Comparison of ENCODE assay signal across 22 cellular contexts in genomic region chr3:65484964-65485363, GRCh38.
DNase-seq lines count a peak whose midpoint lies in the region; ATAC-seq and TF ChIP-seq lines count a peak whose summit lies in the region.
"Had no signal": no experiment of that assay in that cellular context is flagged by ENCODE, and none has a peak within 500 bp of the region (broad histone marks: within the 10 kb centered on the region; RNA-seq: fewer than 3 reads in every experiment).

No MANE protein-coding gene starts in this region.

- no peaks in the 10 kb centered on the region for H3K27me3 Mint-ChIP-seq in WTC11 (ENCODE audit: low read depth)

- intact Hi-C loops in heart left ventricle (cut with DNase I) (loop anchor here in 3 of 10 donors (5.0 to 10.0 kb wide), 3 partner anchors 60 to 77 kb away; no protein-coding TSS in a partner anchor), cardiac septum (cut with DNase I) (loop anchor here (5.0 kb wide), 1 partner anchor 62 kb away; no protein-coding TSS in a partner anchor)

- H3K9ac ChIP-seq in iPS-20b (ENCODE audit: low read depth, low read length) = no peak overlapping the region

- no peak for TF ChIP-seq EP300 in suprapubic skin (IDR thresholded peaks at IDR 0.05)

- peak overlapping the region; percentile 42 to 89 (median 74) for H3K27ac ChIP-seq in heart left ventricle
- H3K27ac ChIP-seq in iPS-20b (ENCODE audit: low read length) = peak overlapping the region; percentile 13
- peak overlapping the region; percentile 63 for H3K27ac ChIP-seq in suprapubic skin
- H3K27ac ChIP-seq: A549, hepatocyte, vagina had no signal

- H3K27me3 ChIP-seq in heart left ventricle (no peaks in the 10 kb centered on the region), iPS-20b (ENCODE audit: insufficient read depth, low read length) (no peaks in the 10 kb centered on the region), suprapubic skin (no peaks in the 10 kb centered on the region)
- H3K27me3 ChIP-seq: hepatocyte, vagina had no signal

- CTCF ChIA-PET in WTC11 (lab: Charles Lee) = no interaction called here

- DNase-seq in heart left ventricle (no peak), cardiac septum (ENCODE audit: low spot score) (no peak), WTC11 (ENCODE audit: low spot score) (no peak), suprapubic skin (ENCODE audit: low spot score in 2 of 2) (no peak), DMS 273 (lab: John Stamatoyannopoulos, UW; ENCODE audit: unreplicated experiment) (no peak)
- DNase-seq: activated CD4-positive, alpha-beta T cell treated with anti-CD3 and anti-CD28 coated beads, Interleukin-2, amount 50 U/mL, for 4 hours; activated naive CD4-positive, alpha-beta T cell; amniotic stem cell; effector CD4-positive, alpha-beta T cell; islet precursor cell; midbrain; NCI-H1930; NCI-H345; SHP77 treated with DMSO at 0.1 percent for 48 hours; substantia nigra had no signal

- ATAC-seq in heart left ventricle (peak in 3 of 4 donors; percentile 6 to 17 (median 14)), WTC11 (no peak), HG03108 (IDR thresholded peaks at IDR 0.05; ENCODE audit: unreplicated experiment) (no peak), HG02973 (IDR thresholded peaks at IDR 0.05; ENCODE audit: unreplicated experiment) (no peak)
- ATAC-seq: A549, K562 had no signal

- peaks cover 13 to 73% (median 56%) of the 10 kb centered on the region in 12 donors for H3K4me1 ChIP-seq in heart left ventricle
- peaks cover 42% of the 10 kb centered on the region for H3K4me1 ChIP-seq in iPS-20b (ENCODE audit: insufficient read depth, low read length)
- peaks cover 54% of the 10 kb centered on the region for H3K4me1 ChIP-seq in suprapubic skin
- H3K4me1 ChIP-seq: A549 had no signal

- POLR2A ChIA-PET in WTC11 (lab: Charles Lee) = no interaction called here

- 27 to 54% (median 43%) methylated on average over 2 to 3 of the region's 3 CpGs for WGBS in heart left ventricle, 4 donors
- 49% methylated on average over 3 of the region's 3 CpGs for WGBS in suprapubic skin

- H3K36me3 ChIP-seq in heart left ventricle (no peaks in the 10 kb centered on the region), iPS-20b (ENCODE audit: insufficient read depth, low read depth, low read length) (no peaks in the 10 kb centered on the region), suprapubic skin (no peaks in the 10 kb centered on the region)
- H3K36me3 ChIP-seq: vagina had no signal

- no peak for TF ChIP-seq POLR2A in heart left ventricle (IDR thresholded peaks at IDR 0.05)
- no peak for TF ChIP-seq POLR2A in suprapubic skin (IDR thresholded peaks at IDR 0.05)

- H3K9me3 Mint-ChIP-seq in WTC11 = no peaks in the 10 kb centered on the region

- H3K27ac Mint-ChIP-seq in WTC11 = peak overlapping the region; percentile 84

- peaks cover 72% of the 10 kb centered on the region for H3K4me1 Mint-ChIP-seq in WTC11

- H3K9me3 ChIP-seq in heart left ventricle (no peaks in the 10 kb centered on the region), iPS-20b (ENCODE audit: insufficient read depth, low read depth, low read length) (no peaks in the 10 kb centered on the region), suprapubic skin (no peaks in the 10 kb centered on the region)
- H3K9me3 ChIP-seq: A549, vagina had no signal

- H3K36me3 Mint-ChIP-seq in WTC11 = no peaks in the 10 kb centered on the region

- peak overlapping the region; percentile 5; the same call in 1 of the 2 replicates for H3K4me3 Mint-ChIP-seq in WTC11

- H3K4me3 ChIP-seq in heart left ventricle (no peak overlapping the region), iPS-20b (ENCODE audit: low read length) (no peak overlapping the region), suprapubic skin (no peak overlapping the region)
- H3K4me3 ChIP-seq: A549, hepatocyte, K562, vagina had no signal

- TF ChIP-seq CTCF in heart left ventricle (IDR thresholded peaks at IDR 0.05) = no peak
- no peak for TF ChIP-seq CTCF in WTC11 (IDR thresholded peaks at IDR 0.05)
- no peak for TF ChIP-seq CTCF in suprapubic skin (IDR thresholded peaks at IDR 0.05)

TF ChIP-seq in WTC11, 78 proteins besides CTCF, POLR2A, EP300 and RAD21:
- TF ChIP-seq USF2 (CRISPR knock-in tag; IDR thresholded peaks at IDR 0.05) (no peak), ZNF138 (CRISPR knock-in tag; conservative IDR thresholded peaks at IDR 0.05) (no peak), JAZF1 (CRISPR knock-in tag; IDR thresholded peaks at IDR 0.05) (no peak), TEAD4 (CRISPR knock-in tag; IDR thresholded peaks at IDR 0.05) (no peak), PRRX2 (CRISPR knock-in tag; IDR thresholded peaks at IDR 0.05) (no peak), RORB (CRISPR knock-in tag; IDR thresholded peaks at IDR 0.05) (no peak), TCF7 (CRISPR knock-in tag; IDR thresholded peaks at IDR 0.05; ENCODE audit: low read depth) (no peak), ZNF232 (CRISPR knock-in tag; IDR thresholded peaks at IDR 0.05) (no peak), IRF1 (CRISPR knock-in tag; IDR thresholded peaks at IDR 0.05) (no peak), ETV6 (CRISPR knock-in tag; IDR thresholded peaks at IDR 0.05) (no peak)

Comparison
In these comparisons a context has a peak if more than half of its experiments do, and no peak if none do; other contexts are left out.
1. ATAC-seq: peak in heart left ventricle (3 of 4); none in WTC11 (single experiment), HG03108 (single experiment) and HG02973 (single experiment).
2. H3K27ac ChIP-seq: peak in every context shown above with its lines; median percentile 74 in heart left ventricle; 63 in suprapubic skin; 13 in iPS-20b.